ENCODE assay signal across 19 cellular contexts in genomic region chr10:118973744-118974143, GRCh38. TPM values are rescaled to one million over a fixed set of nuclear protein-coding genes. Genes with fewer than 3 reads are reported as not detected.
DNase-seq lines count a peak whose midpoint lies in the region; ATAC-seq and TF ChIP-seq lines count a peak whose summit lies in the region.
"Had no signal": no experiment of that assay in that cellular context is flagged by ENCODE, and none has a peak within 500 bp of the region (broad histone marks: within the 10 kb centered on the region; RNA-seq: fewer than 3 reads in every experiment).

No MANE protein-coding gene starts in this region.

- ATAC-seq in HCT116 (no peak), GM19452 (IDR thresholded peaks at IDR 0.05; ENCODE audit: unreplicated experiment) (no peak)
- ATAC-seq: CD8-positive, alpha-beta T cell; GM12878 had no signal

- 89 to 91% methylated on average over 1 of the region's 1 CpG for WGBS in endodermal cell (ENCODE audit: insufficient coverage in 1 of 2, insufficient read length in 1 of 2), 2 experiments
- 72% methylated on average over 1 of the region's 1 CpG for WGBS in smooth muscle cell (ENCODE audit: low lambda C conversion rate)

- no peak overlapping the region for H3K4me3 Mint-ChIP-seq in endodermal cell
- H3K4me3 Mint-ChIP-seq: CD4-positive, alpha-beta T cell; CD8-positive, alpha-beta T cell had no signal

- no peaks in the 10 kb centered on the region for H3K4me1 Mint-ChIP-seq in endodermal cell

- TF ChIP-seq POLR2A in HCT116 (IDR thresholded peaks at IDR 0.05; ENCODE audit: borderline replicate concordance, extremely low read depth, insufficient read depth, insufficient read length) = no peak
- TF ChIP-seq POLR2A in vagina (IDR thresholded peaks at IDR 0.05) = no peak

- H2AFZ ChIP-seq in HCT116 (ENCODE audit: low read depth, low read length, poor library complexity, severe bottlenecking) = no peak overlapping the region
- no peak overlapping the region for H2AFZ ChIP-seq in smooth muscle cell (ENCODE audit: low read depth)

- H3K27ac Mint-ChIP-seq in endodermal cell = no peak overlapping the region
- H3K27ac Mint-ChIP-seq: CD4-positive, alpha-beta T cell; CD8-positive, alpha-beta T cell had no signal

- H3F3A ChIP-seq in smooth muscle cell (ENCODE audit: low read depth) = no peaks in the 10 kb centered on the region

- H3K9ac ChIP-seq in HCT116 (ENCODE audit: low read length) (no peak overlapping the region), endodermal cell (ENCODE audit: extremely low read depth, low read length, poor library complexity, severe bottlenecking) (no peak overlapping the region), smooth muscle cell (ENCODE audit: low read depth) (no peak overlapping the region)
- H3K9ac ChIP-seq: BLaER1 treated with 17β-estradiol and CSF1 and Interleukin-3, amounts not matched to agents 10 nM and 100 nM had no signal

- H3K27ac ChIP-seq in HCT116 (ENCODE audit: low read depth, low read length) (no peak overlapping the region), endodermal cell (ENCODE audit: low read depth, low read length) (no peak overlapping the region), vagina (no peak overlapping the region), smooth muscle cell (ENCODE audit: low read depth) (no peak overlapping the region)
- H3K27ac ChIP-seq: BLaER1 treated with 17β-estradiol and CSF1 and Interleukin-3, amounts not matched to agents 10 nM and 100 nM; C4-2B had no signal

- no peak overlapping the region for H3K4me3 ChIP-seq in HCT116 (replicated peaks in 1 of 2; ENCODE audit: low read depth in 1 of 2, low read length in 2 of 2)
- H3K4me3 ChIP-seq in endodermal cell (ENCODE audit: low read length) = no peak overlapping the region
- H3K4me3 ChIP-seq in vagina = no peak overlapping the region
- no peak overlapping the region for H3K4me3 ChIP-seq in BE2C (ENCODE audit: low read depth, low read length)
- no peak overlapping the region for H3K4me3 ChIP-seq in smooth muscle cell
- H3K4me3 ChIP-seq: BLaER1 treated with 17β-estradiol and CSF1 and Interleukin-3, amounts not matched to agents 10 nM and 100 nM; GM12878 had no signal

- H3K9me2 ChIP-seq in HCT116 (ENCODE audit: insufficient read depth) = no peaks in the 10 kb centered on the region

- no peaks in the 10 kb centered on the region for H3K79me2 ChIP-seq in HCT116 (ENCODE audit: insufficient read depth, low read length)
- no peaks in the 10 kb centered on the region for H3K79me2 ChIP-seq in smooth muscle cell (ENCODE audit: low read depth)

- H3K4me1 ChIP-seq in HCT116 (ENCODE audit: control insufficient read depth in 1 of 2, insufficient read depth in 2 of 2, low read length in 2 of 2) (peaks cover 0 to 5% of the 10 kb centered on the region in 2 experiments; a peak in 2 of 4 replicates), endodermal cell (ENCODE audit: control insufficient read depth, insufficient read depth, low read length) (no peaks in the 10 kb centered on the region), vagina (no peaks in the 10 kb centered on the region), BE2C (0 out of 2 replicates have a peak, but pooled peaks cover 9% of the 10 kb centered on the region), smooth muscle cell (ENCODE audit: low read depth) (no peaks in the 10 kb centered on the region)
- H3K4me1 ChIP-seq: Caco-2 had no signal

- peaks cover 7 to 10% of the 10 kb centered on the region in 2 experiments; a peak in 3 of 4 replicates for H3K9me3 ChIP-seq in HCT116 (ENCODE audit: control insufficient read depth in 1 of 2, insufficient read depth in 1 of 2, low read depth in 1 of 2, low read length in 2 of 2)
- peaks cover 8% of the 10 kb centered on the region for H3K9me3 ChIP-seq in endodermal cell (ENCODE audit: control insufficient read depth, low read length)
- no peaks in the 10 kb centered on the region for H3K9me3 ChIP-seq in vagina
- H3K9me3 ChIP-seq in BE2C = no peaks in the 10 kb centered on the region
- peaks cover 4% of the 10 kb centered on the region for H3K9me3 ChIP-seq in smooth muscle cell (replicated peaks; ENCODE audit: low read depth)

- no TSS peak for BruUV-seq in HCT116 (replicated peaks; lab: Mats Ljungman, UMichigan)

- H3K36me3 Mint-ChIP-seq in endodermal cell (ENCODE audit: low read depth) = no peaks in the 10 kb centered on the region
- H3K36me3 Mint-ChIP-seq: CD8-positive, alpha-beta T cell had no signal

- intact Hi-C loops in HCT116 (cut with micrococcal nuclease) (no loop called here), vagina (cut with DNase I) (no loop called here)

- POLR2A ChIA-PET in HCT116 (lab: Charles Lee) = interaction anchor here (0.5 kb wide), 1 partner anchor 69 kb away, joined by 3 read pairs; no protein-coding TSS in a partner anchor

- CTCF ChIA-PET in HCT116 (lab: Charles Lee) = no interaction called here

- no peak for TF ChIP-seq RAD21 in HCT116 (IDR thresholded peaks at IDR 0.05; ENCODE audit: low read depth)
- no peak for TF ChIP-seq RAD21 in Ishikawa (IDR thresholded peaks at IDR 0.05; ENCODE audit: low read depth)

- H4K20me1 ChIP-seq in HCT116 (ENCODE audit: insufficient read depth) (no peaks in the 10 kb centered on the region), smooth muscle cell (ENCODE audit: low read depth) (no peaks in the 10 kb centered on the region)
- H4K20me1 ChIP-seq: BLaER1 treated with 17β-estradiol and CSF1 and Interleukin-3, amounts not matched to agents 10 nM and 100 nM had no signal

- no peaks in the 10 kb centered on the region for H3K27me3 ChIP-seq in HCT116 (ENCODE audit: insufficient read depth, low read length)
- no peaks in the 10 kb centered on the region for H3K27me3 ChIP-seq in endodermal cell (ENCODE audit: control insufficient read depth, insufficient read depth, low read length, poor library complexity, severe bottlenecking)
- no peaks in the 10 kb centered on the region for H3K27me3 ChIP-seq in vagina
- no peaks in the 10 kb centered on the region for H3K27me3 ChIP-seq in BE2C
- H3K27me3 ChIP-seq in smooth muscle cell (ENCODE audit: low read depth) = no peaks in the 10 kb centered on the region
- H3K27me3 ChIP-seq: BLaER1 treated with 17β-estradiol and CSF1 and Interleukin-3, amounts not matched to agents 10 nM and 100 nM had no signal

- TF ChIP-seq EP300 in Ishikawa (IDR thresholded peaks at IDR 0.05; ENCODE audit: borderline replicate concordance) = no peak

- DNase-seq in HCT116 (ENCODE audit: low read depth, low spot score) = no peak
- DNase-seq in endodermal cell = peak; percentile 30
- DNase-seq in vagina (ENCODE audit: extremely low spot score in 2 of 2) = peak; percentile 22 to 61
- no peak for DNase-seq in BE2C
- no peak for DNase-seq in EL
- no peak for DNase-seq in smooth muscle cell (lab: John Stamatoyannopoulos, UW; ENCODE audit: unreplicated experiment)
- DNase-seq: 8988T; ACHN; Caco-2; Calu3; CD4-positive, alpha-beta T cell; CD8-positive, alpha-beta T cell; DMS79 treated with DMSO at 0.1 percent for 48 hours; GDM1 had no signal

- TF ChIP-seq CTCF in HCT116 (IDR thresholded peaks at IDR 0.05 in 2 of 3, conservative IDR thresholded peaks at IDR 0.05 in 1 of 3; ENCODE audit: borderline replicate concordance in 1 of 3, insufficient read depth in 1 of 3, low read depth in 2 of 3, low read length in 2 of 3) (no peak), endodermal cell (conservative IDR thresholded peaks at IDR 0.05) (no peak), vagina (IDR thresholded peaks at IDR 0.05) (no peak), BE2C (IDR thresholded peaks at IDR 0.05; ENCODE audit: low read depth, low read length) (no peak), smooth muscle cell (IDR thresholded peaks at IDR 0.05; ENCODE audit: borderline replicate concordance, insufficient read depth, poor library complexity, severe bottlenecking) (no peak)

- peaks cover 2% of the 10 kb centered on the region for H3K27me3 Mint-ChIP-seq in endodermal cell (ENCODE audit: insufficient read depth)

- no peak overlapping the region for H3K4me2 ChIP-seq in HCT116 (ENCODE audit: low read length)
- H3K4me2 ChIP-seq in smooth muscle cell = no peak overlapping the region
- H3K4me2 ChIP-seq: BLaER1 treated with 17β-estradiol and CSF1 and Interleukin-3, amounts not matched to agents 10 nM and 100 nM had no signal

- peaks cover 20% of the 10 kb centered on the region for H3K9me3 Mint-ChIP-seq in endodermal cell

- RAD21 ChIA-PET in HCT116 (lab: Charles Lee; ENCODE audit: low non-redundant PET in 1 of 2, low total read pairs in 2 of 2, uncharacterized antibody in 2 of 2, unreplicated experiment in 2 of 2) = no interaction called here

- H3K36me3 ChIP-seq in HCT116 (ENCODE audit: control insufficient read depth in 1 of 2, insufficient read depth in 2 of 2, low read length in 2 of 2) (no peaks in the 10 kb centered on the region), endodermal cell (ENCODE audit: control insufficient read depth, insufficient read depth, low read length) (no peaks in the 10 kb centered on the region), vagina (no peaks in the 10 kb centered on the region), BE2C (no peaks in the 10 kb centered on the region), smooth muscle cell (ENCODE audit: low read depth) (no peaks in the 10 kb centered on the region)
- H3K36me3 ChIP-seq: BLaER1 treated with 17β-estradiol and CSF1 and Interleukin-3, amounts not matched to agents 10 nM and 100 nM had no signal

TF ChIP-seq in HCT116, 20 proteins besides CTCF, POLR2A, EP300 and RAD21 (continues in another document):
- no peak for TF ChIP-seq POLR2AphosphoS5 (IDR thresholded peaks at IDR 0.05; ENCODE audit: low read depth, low read length)

TF ChIP-seq in Ishikawa, 13 proteins besides CTCF, POLR2A, EP300 and RAD21 (continues in another document):
- no peak for TF ChIP-seq EGR1 (IDR thresholded peaks at IDR 0.05)
- no peak for TF ChIP-seq TCF12 (IDR thresholded peaks at IDR 0.05; ENCODE audit: low read depth)
- 0 out of 2 replicates have a peak, but pooled peaks have one; percentile 22 for TF ChIP-seq USF1 (IDR thresholded peaks at IDR 0.05)
- no peak for TF ChIP-seq YY1 (IDR thresholded peaks at IDR 0.05; ENCODE audit: low read depth)
- TF ChIP-seq FOXM1 (IDR thresholded peaks at IDR 0.05; ENCODE audit: borderline replicate concordance, low read depth) = no peak

RNA-seq across cellular contexts. Expression of gene NANOS1, which starts 55.8 kb away (rescaled TPM):
- total RNA-seq in HCT116 (2021; ENCODE audit: unreplicated experiment) (1.5 TPM), endodermal cell (1 to 10 TPM in 1 of 2 donors, under 1 TPM in 1; 0.71 to 1.7 TPM), vagina (not detected), smooth muscle cell (0.76 and 0.90 TPM in 2 replicates)
- 0.22 and 0.43 TPM in 2 replicates for polyA plus RNA-seq in HCT116 (2012)
- polyA plus RNA-seq in endodermal cell (2013, experiment 1 of 2) = 3.6 TPM
- polyA plus RNA-seq in endodermal cell (2013, experiment 2 of 2) = 3.5 TPM
- polyA plus RNA-seq in BE2C (2012; ENCODE audit: insufficient read depth, insufficient read length, low read depth) = 1.5 TPM
- polyA plus RNA-seq in smooth muscle cell = 1.4 and 2.8 TPM in 2 replicates

Comparison
In these comparisons a context has a peak if more than half of its experiments do, and no peak if none do; other contexts are left out.
1. DNase-seq: peak in endodermal cell (single experiment) and vagina (2 of 2); none in HCT116 (single experiment), BE2C (single experiment), EL (single experiment) and smooth muscle cell (single experiment).